In genomic region chr2:17579605-17580318, GRCh38 we compare ENCODE assay signal across 1 cellular context.
TF ChIP-seq lines count a peak whose summit lies in the region.

No MANE protein-coding gene starts in this region.

TF ChIP-seq in K562, 482 proteins besides CTCF, POLR2A, EP300 and RAD21:
- TF ChIP-seq ZNF24 (IDR thresholded peaks at IDR 0.05), result no peak
- TF ChIP-seq, protein P1, sequence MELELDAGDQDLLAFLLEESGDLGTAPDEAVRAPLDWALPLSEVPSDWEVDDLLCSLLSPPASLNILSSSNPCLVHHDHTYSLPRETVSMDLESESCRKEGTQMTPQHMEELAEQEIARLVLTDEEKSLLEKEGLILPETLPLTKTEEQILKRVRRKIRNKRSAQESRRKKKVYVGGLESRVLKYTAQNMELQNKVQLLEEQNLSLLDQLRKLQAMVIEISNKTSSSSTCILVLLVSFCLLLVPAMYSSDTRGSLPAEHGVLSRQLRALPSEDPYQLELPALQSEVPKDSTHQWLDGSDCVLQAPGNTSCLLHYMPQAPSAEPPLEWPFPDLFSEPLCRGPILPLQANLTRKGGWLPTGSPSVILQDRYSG (tag; conservative IDR thresholded peaks at IDR 0.05; ENCODE audit: low read depth), result no peak
- no peak for TF ChIP-seq TCFL5 (CRISPR knock-in tag; conservative IDR thresholded peaks at IDR 0.05)
- TF ChIP-seq ZNF184 (CRISPR knock-in tag; IDR thresholded peaks at IDR 0.05), result no peak
- TF ChIP-seq NR2F6 (CRISPR knock-in tag; IDR thresholded peaks at IDR 0.05), result no peak
- TF ChIP-seq ARID4B (CRISPR knock-in tag; IDR thresholded peaks at IDR 0.05), result no peak
- no peak for TF ChIP-seq POLR2H (tag; IDR thresholded peaks at IDR 0.05; ENCODE audit: low read depth)
- no peak for TF ChIP-seq CHD1 (IDR thresholded peaks at IDR 0.05; ENCODE audit: low read length)
- TF ChIP-seq ELF1 (tag; IDR thresholded peaks at IDR 0.05), result no peak
- TF ChIP-seq STAG1 (CRISPR knock-in tag; IDR thresholded peaks at IDR 0.05; ENCODE audit: borderline replicate concordance), result no peak
- TF ChIP-seq ZNF121 (CRISPR knock-in tag; conservative IDR thresholded peaks at IDR 0.05), result no peak
- TF ChIP-seq FOXA1 (IDR thresholded peaks at IDR 0.05; ENCODE audit: borderline replicate concordance), result no peak
- TF ChIP-seq, protein P2, sequence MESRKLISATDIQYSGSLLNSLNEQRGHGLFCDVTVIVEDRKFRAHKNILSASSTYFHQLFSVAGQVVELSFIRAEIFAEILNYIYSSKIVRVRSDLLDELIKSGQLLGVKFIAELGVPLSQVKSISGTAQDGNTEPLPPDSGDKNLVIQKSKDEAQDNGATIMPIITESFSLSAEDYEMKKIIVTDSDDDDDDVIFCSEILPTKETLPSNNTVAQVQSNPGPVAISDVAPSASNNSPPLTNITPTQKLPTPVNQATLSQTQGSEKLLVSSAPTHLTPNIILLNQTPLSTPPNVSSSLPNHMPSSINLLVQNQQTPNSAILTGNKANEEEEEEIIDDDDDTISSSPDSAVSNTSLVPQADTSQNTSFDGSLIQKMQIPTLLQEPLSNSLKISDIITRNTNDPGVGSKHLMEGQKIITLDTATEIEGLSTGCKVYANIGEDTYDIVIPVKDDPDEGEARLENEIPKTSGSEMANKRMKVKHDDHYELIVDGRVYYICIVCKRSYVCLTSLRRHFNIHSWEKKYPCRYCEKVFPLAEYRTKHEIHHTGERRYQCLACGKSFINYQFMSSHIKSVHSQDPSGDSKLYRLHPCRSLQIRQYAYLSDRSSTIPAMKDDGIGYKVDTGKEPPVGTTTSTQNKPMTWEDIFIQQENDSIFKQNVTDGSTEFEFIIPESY (CRISPR knock-in tag; IDR thresholded peaks at IDR 0.05), result no peak
